In the genomic region with DNA sequence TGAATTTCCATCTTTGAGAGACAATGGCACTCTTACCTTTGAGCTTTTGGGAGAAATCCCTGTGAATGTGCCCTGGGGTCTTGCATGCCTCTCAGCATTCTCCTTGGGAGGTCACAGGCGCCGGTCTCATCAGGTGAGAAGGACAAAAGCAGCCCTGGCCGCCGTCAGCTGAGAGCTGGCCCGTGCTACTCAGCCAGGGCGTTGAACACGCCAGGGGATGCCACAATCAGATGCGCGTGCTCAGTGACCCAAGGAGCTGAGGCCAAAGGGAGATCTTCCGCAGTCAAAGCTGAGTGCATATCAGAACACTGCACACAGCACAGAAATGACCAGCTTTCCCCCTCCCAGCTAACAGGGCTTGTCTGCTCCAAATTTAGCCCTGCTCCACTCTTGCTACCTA, we compare ENCODE assay signal across 1 cellular context.
TF ChIP-seq lines count a peak whose summit lies in the region.

No MANE protein-coding gene starts in this region.

TF ChIP-seq in H1, 55 proteins besides CTCF, POLR2A, EP300 and RAD21 (continued from another document):
- TF ChIP-seq, protein P1, sequence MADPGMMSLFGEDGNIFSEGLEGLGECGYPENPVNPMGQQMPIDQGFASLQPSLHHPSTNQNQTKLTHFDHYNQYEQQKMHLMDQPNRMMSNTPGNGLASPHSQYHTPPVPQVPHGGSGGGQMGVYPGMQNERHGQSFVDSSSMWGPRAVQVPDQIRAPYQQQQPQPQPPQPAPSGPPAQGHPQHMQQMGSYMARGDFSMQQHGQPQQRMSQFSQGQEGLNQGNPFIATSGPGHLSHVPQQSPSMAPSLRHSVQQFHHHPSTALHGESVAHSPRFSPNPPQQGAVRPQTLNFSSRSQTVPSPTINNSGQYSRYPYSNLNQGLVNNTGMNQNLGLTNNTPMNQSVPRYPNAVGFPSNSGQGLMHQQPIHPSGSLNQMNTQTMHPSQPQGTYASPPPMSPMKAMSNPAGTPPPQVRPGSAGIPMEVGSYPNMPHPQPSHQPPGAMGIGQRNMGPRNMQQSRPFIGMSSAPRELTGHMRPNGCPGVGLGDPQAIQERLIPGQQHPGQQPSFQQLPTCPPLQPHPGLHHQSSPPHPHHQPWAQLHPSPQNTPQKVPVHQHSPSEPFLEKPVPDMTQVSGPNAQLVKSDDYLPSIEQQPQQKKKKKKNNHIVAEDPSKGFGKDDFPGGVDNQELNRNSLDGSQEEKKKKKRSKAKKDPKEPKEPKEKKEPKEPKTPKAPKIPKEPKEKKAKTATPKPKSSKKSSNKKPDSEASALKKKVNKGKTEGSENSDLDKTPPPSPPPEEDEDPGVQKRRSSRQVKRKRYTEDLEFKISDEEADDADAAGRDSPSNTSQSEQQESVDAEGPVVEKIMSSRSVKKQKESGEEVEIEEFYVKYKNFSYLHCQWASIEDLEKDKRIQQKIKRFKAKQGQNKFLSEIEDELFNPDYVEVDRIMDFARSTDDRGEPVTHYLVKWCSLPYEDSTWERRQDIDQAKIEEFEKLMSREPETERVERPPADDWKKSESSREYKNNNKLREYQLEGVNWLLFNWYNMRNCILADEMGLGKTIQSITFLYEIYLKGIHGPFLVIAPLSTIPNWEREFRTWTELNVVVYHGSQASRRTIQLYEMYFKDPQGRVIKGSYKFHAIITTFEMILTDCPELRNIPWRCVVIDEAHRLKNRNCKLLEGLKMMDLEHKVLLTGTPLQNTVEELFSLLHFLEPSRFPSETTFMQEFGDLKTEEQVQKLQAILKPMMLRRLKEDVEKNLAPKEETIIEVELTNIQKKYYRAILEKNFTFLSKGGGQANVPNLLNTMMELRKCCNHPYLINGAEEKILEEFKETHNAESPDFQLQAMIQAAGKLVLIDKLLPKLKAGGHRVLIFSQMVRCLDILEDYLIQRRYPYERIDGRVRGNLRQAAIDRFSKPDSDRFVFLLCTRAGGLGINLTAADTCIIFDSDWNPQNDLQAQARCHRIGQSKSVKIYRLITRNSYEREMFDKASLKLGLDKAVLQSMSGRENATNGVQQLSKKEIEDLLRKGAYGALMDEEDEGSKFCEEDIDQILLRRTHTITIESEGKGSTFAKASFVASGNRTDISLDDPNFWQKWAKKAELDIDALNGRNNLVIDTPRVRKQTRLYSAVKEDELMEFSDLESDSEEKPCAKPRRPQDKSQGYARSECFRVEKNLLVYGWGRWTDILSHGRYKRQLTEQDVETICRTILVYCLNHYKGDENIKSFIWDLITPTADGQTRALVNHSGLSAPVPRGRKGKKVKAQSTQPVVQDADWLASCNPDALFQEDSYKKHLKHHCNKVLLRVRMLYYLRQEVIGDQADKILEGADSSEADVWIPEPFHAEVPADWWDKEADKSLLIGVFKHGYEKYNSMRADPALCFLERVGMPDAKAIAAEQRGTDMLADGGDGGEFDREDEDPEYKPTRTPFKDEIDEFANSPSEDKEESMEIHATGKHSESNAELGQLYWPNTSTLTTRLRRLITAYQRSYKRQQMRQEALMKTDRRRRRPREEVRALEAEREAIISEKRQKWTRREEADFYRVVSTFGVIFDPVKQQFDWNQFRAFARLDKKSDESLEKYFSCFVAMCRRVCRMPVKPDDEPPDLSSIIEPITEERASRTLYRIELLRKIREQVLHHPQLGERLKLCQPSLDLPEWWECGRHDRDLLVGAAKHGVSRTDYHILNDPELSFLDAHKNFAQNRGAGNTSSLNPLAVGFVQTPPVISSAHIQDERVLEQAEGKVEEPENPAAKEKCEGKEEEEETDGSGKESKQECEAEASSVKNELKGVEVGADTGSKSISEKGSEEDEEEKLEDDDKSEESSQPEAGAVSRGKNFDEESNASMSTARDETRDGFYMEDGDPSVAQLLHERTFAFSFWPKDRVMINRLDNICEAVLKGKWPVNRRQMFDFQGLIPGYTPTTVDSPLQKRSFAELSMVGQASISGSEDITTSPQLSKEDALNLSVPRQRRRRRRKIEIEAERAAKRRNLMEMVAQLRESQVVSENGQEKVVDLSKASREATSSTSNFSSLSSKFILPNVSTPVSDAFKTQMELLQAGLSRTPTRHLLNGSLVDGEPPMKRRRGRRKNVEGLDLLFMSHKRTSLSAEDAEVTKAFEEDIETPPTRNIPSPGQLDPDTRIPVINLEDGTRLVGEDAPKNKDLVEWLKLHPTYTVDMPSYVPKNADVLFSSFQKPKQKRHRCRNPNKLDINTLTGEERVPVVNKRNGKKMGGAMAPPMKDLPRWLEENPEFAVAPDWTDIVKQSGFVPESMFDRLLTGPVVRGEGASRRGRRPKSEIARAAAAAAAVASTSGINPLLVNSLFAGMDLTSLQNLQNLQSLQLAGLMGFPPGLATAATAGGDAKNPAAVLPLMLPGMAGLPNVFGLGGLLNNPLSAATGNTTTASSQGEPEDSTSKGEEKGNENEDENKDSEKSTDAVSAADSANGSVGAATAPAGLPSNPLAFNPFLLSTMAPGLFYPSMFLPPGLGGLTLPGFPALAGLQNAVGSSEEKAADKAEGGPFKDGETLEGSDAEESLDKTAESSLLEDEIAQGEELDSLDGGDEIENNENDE (IDR thresholded peaks at IDR 0.05; ENCODE audit: insufficient replicate concordance, low read length), result no peak
- TF ChIP-seq GABPA (IDR thresholded peaks at IDR 0.05; ENCODE audit: borderline replicate concordance, insufficient read depth, low read length) (no peak), CBX5 (IDR thresholded peaks at IDR 0.05; ENCODE audit: low read depth, low read length) (no peak)
